14 cellular contexts compared by ENCODE assay signal in genomic region chr4:147586637-147587036, GRCh38. TPM values are rescaled to one million over a fixed set of nuclear protein-coding genes. Genes with fewer than 3 reads are reported as not detected.
DNase-seq lines count a peak whose midpoint lies in the region; ATAC-seq and TF ChIP-seq lines count a peak whose summit lies in the region.
"Had no signal": no experiment of that assay in that cellular context is flagged by ENCODE, and none has a peak within 500 bp of the region (broad histone marks: within the 10 kb centered on the region; RNA-seq: fewer than 3 reads in every experiment).

No MANE protein-coding gene starts in this region.

- no peaks in the 10 kb centered on the region for H3K36me3 Mint-ChIP-seq in natural killer cell treated with Interleukin-12 subunit alpha and Interleukin-12 subunit beta and Interleukin-15 and Interleukin-18, amount 100 ng/mL, for 72 hours
- H3K36me3 Mint-ChIP-seq: immature natural killer cell, natural killer cell had no signal

- DNase-seq in esophagus muscularis mucosa (ENCODE audit: extremely low spot score) (peak; percentile 26), A172 (ENCODE audit: low spot score) (no peak), activated gamma-delta T cell treated with Interleukin-2 at 50 U/mL for 16 hours (no peak)
- DNase-seq in natural killer cell treated with Interleukin-12 subunit alpha and Interleukin-12 subunit beta and Interleukin-15 and Interleukin-18, amount 100 ng/mL, for 72 hours (ENCODE audit: low spot score) = no peak
- no peak for DNase-seq in stimulated activated CD4-positive, alpha-beta T cell treated with anti-CD3 and anti-CD28 coated beads, Interleukin-12 subunit alpha, Interleukin-12 subunit beta, amount 100 ng/mL, for 4 hours
- DNase-seq: activated T-cell treated with anti-CD3 and anti-CD28 coated beads, Interleukin-2, amount 50 U/mL, for 4 hours; immature natural killer cell; natural killer cell had no signal

- peaks cover 0 to 6% (median 0%) of the 10 kb centered on the region in 4 donors for H3K9me3 ChIP-seq in esophagus muscularis mucosa
- H3K9me3 ChIP-seq: HAP-1 had no signal

- no peaks in the 10 kb centered on the region for H3K27me3 ChIP-seq in esophagus muscularis mucosa

- H3K36me3 ChIP-seq in esophagus muscularis mucosa = no peaks in the 10 kb centered on the region
- H3K36me3 ChIP-seq: HAP-1 had no signal

- no peaks in the 10 kb centered on the region for H3K4me1 ChIP-seq in esophagus muscularis mucosa

- peaks cover 13 to 33% of the 10 kb centered on the region in 2 donors for H3K27me3 Mint-ChIP-seq in natural killer cell treated with Interleukin-12 subunit alpha and Interleukin-12 subunit beta and Interleukin-15 and Interleukin-18, amount 100 ng/mL, for 72 hours

- TF ChIP-seq CTCF in esophagus muscularis mucosa (IDR thresholded peaks at IDR 0.05) = no peak

- H3K4me3 ChIP-seq in esophagus muscularis mucosa = no peak overlapping the region
- H3K4me3 ChIP-seq: HAP-1 had no signal

- TF ChIP-seq EP300 in esophagus muscularis mucosa (IDR thresholded peaks at IDR 0.05) = no peak

- no peak for TF ChIP-seq POLR2A in esophagus muscularis mucosa (IDR thresholded peaks at IDR 0.05; ENCODE audit: low read depth)

- 91% methylated on average over 4 of the region's 4 CpGs for WGBS in esophagus muscularis mucosa

- H3K27ac Mint-ChIP-seq in natural killer cell treated with Interleukin-12 subunit alpha and Interleukin-12 subunit beta and Interleukin-15 and Interleukin-18, amount 100 ng/mL, for 72 hours = no peak overlapping the region
- H3K27ac Mint-ChIP-seq: B cell, immature natural killer cell, natural killer cell had no signal

- H3K4me3 Mint-ChIP-seq in natural killer cell treated with Interleukin-12 subunit alpha and Interleukin-12 subunit beta and Interleukin-15 and Interleukin-18, amount 100 ng/mL, for 72 hours = no peak overlapping the region
- H3K4me3 Mint-ChIP-seq: activated T-cell treated with anti-CD3 and anti-CD28 coated beads, Interleukin-2, amount 50 U/mL, for 4 hours; B cell; immature natural killer cell; natural killer cell had no signal

- no peak overlapping the region for H3K27ac ChIP-seq in esophagus muscularis mucosa (replicated peaks in 1 of 4)
- H3K27ac ChIP-seq: RWPE1 had no signal

- H3K4me1 Mint-ChIP-seq in natural killer cell treated with Interleukin-12 subunit alpha and Interleukin-12 subunit beta and Interleukin-15 and Interleukin-18, amount 100 ng/mL, for 72 hours (ENCODE audit: low read depth in 2 of 2) = no peaks in the 10 kb centered on the region
- H3K4me1 Mint-ChIP-seq: immature natural killer cell, natural killer cell had no signal

- ATAC-seq in GM18511 (IDR thresholded peaks at IDR 0.05; ENCODE audit: unreplicated experiment) (peak; percentile 81), GM21528 (IDR thresholded peaks at IDR 0.05; ENCODE audit: low FRiP score, unreplicated experiment) (peak; percentile 73), HG03103 (IDR thresholded peaks at IDR 0.05; ENCODE audit: low read depth, unreplicated experiment) (peak; percentile 84)
- ATAC-seq in natural killer cell treated with Interleukin-12 subunit alpha and Interleukin-12 subunit beta and Interleukin-15 and Interleukin-18, amount 100 ng/mL, for 72 hours = no peak
- ATAC-seq: activated T-cell treated with anti-CD3 and anti-CD28 coated beads, Interleukin-2, amount 50 U/mL, for 4 hours; natural killer cell had no signal

- H3K9me3 Mint-ChIP-seq in natural killer cell treated with Interleukin-12 subunit alpha and Interleukin-12 subunit beta and Interleukin-15 and Interleukin-18, amount 100 ng/mL, for 72 hours = no peaks in the 10 kb centered on the region
- H3K9me3 Mint-ChIP-seq: natural killer cell had no signal

- intact Hi-C loops in esophagus muscularis mucosa (cut with DNase I) = loop anchor here (10.0 kb wide), 1 partner anchor 422 kb away; no protein-coding TSS in a partner anchor

RNA-seq across cellular contexts. Expression of gene TMEM184C, which starts 30.6 kb away (rescaled TPM):
- total RNA-seq in esophagus muscularis mucosa = 10 to 100 TPM; 15.4 to 22.1 (median 16.6) TPM
- total RNA-seq in A172 (2014; rRNA removed; shearing (Covaris generic)) = 32.0 and 44.7 TPM in 2 replicates
- total RNA-seq in natural killer cell treated with Interleukin-12 subunit alpha and Interleukin-12 subunit beta and Interleukin-15 and Interleukin-18, amount 100 ng/mL, for 72 hours = 10 to 100 TPM; 17.6 to 27.2 TPM

Comparison
In these comparisons a context has a peak if more than half of its experiments do, and no peak if none do; other contexts are left out.
1. ATAC-seq: peak in GM18511 (single experiment), GM21528 (single experiment) and HG03103 (single experiment); none in natural killer cell treated with Interleukin-12 subunit alpha and Interleukin-12 subunit beta and Interleukin-15 and Interleukin-18, amount 100 ng/mL, for 72 hours (0 of 2).